Comparison of ENCODE assay signal across 1 cellular context in genomic region chr11:47526032-47526431, GRCh38.
TF ChIP-seq lines count a peak whose summit lies in the region.

No MANE protein-coding gene starts in this region.

TF ChIP-seq in GM12878, 131 proteins besides CTCF, POLR2A, EP300 and RAD21:
- TF ChIP-seq RUNX3 (IDR thresholded peaks at IDR 0.05; ENCODE audit: low read length), result 0 out of 2 replicates have a peak, but pooled peaks have one; percentile 7
